16 cellular contexts compared by ENCODE assay signal in genomic region chr11:46371994-46372393, GRCh38. TPM values are rescaled to one million over a fixed set of nuclear protein-coding genes. Genes with fewer than 3 reads are reported as not detected.
DNase-seq lines count a peak whose midpoint lies in the region; TF ChIP-seq lines count a peak whose summit lies in the region.
"Had no signal": no experiment of that assay in that cellular context is flagged by ENCODE, and none has a peak within 500 bp of the region (broad histone marks: within the 10 kb centered on the region; RNA-seq: fewer than 3 reads in every experiment).

No MANE protein-coding gene starts in this region.

- H4K20me1 ChIP-seq in BLaER1, result peaks cover 48% of the 10 kb centered on the region

- H3K36me3 ChIP-seq in A673 (ENCODE audit: insufficient read depth, low read length, poor library complexity, severe bottlenecking) (peaks cover 56% of the 10 kb centered on the region), BLaER1 (peaks cover 94% of the 10 kb centered on the region)

- H3K27ac ChIP-seq in A673 (ENCODE audit: low read depth, low read length, poor library complexity, severe bottlenecking) (peak overlapping the region; percentile 12), BLaER1 (no peak overlapping the region), angular gyrus (ENCODE audit: low read depth, low read length) (peak overlapping the region; percentile 22)
- H3K27ac ChIP-seq: BLaER1 treated with 17β-estradiol and CSF1 and Interleukin-3, amounts not matched to agents 10 nM and 100 nM had no signal

- H3K4me3 ChIP-seq in A673 (ENCODE audit: low read depth, low read length, poor library complexity, severe bottlenecking), result no peak overlapping the region
- H3K4me3 ChIP-seq in BLaER1, result no peak overlapping the region
- H3K4me3 ChIP-seq: BLaER1 treated with 17β-estradiol and CSF1 and Interleukin-3, amounts not matched to agents 10 nM and 100 nM; HAP-1 had no signal

- H3K27me3 ChIP-seq in A673 (replicated peaks; ENCODE audit: insufficient read depth, low read depth, low read length, poor library complexity) (no peaks in the 10 kb centered on the region), BLaER1 (no peaks in the 10 kb centered on the region)
- H3K27me3 ChIP-seq: BLaER1 treated with 17β-estradiol and CSF1 and Interleukin-3, amounts not matched to agents 10 nM and 100 nM had no signal

- peaks cover 11% of the 10 kb centered on the region for H3K4me1 ChIP-seq in A673 (ENCODE audit: insufficient read depth, low read length, poor library complexity, severe bottlenecking)
- H3K4me1 ChIP-seq in BLaER1, result peaks cover 28% of the 10 kb centered on the region

- BruUV-seq in A673 (replicated peaks; lab: Mats Ljungman, UMichigan), result no TSS peak

- POLR2A ChIA-PET in A673 (lab: Charles Lee; ENCODE audit: low non-redundant PET), result no interaction called here

- no peak for TF ChIP-seq CTCF in A673 (conservative IDR thresholded peaks at IDR 0.05; ENCODE audit: low read depth, low read length)

- H3K9ac ChIP-seq in BLaER1, result 0 out of 2 replicates have a peak overlapping the region, but pooled peaks have one; percentile 24

- H3K4me2 ChIP-seq in BLaER1, result no peak overlapping the region
- H3K4me2 ChIP-seq: BLaER1 treated with 17β-estradiol and CSF1 and Interleukin-3, amounts not matched to agents 10 nM and 100 nM had no signal

- DNase-seq in A673 (ENCODE audit: low spot score) (no peak), amygdala (lab: John Stamatoyannopoulos, UW) (no peak), dedifferentiated amniotic fluid mesenchymal stem cell (ENCODE audit: extremely low spot score) (no peak), NCI-H82 treated with DMSO at 0.1 percent for 48 hours (lab: John Stamatoyannopoulos, UW; ENCODE audit: unreplicated experiment) (no peak)
- DNase-seq: CD4-positive, alpha-beta T cell; CD8-positive, alpha-beta memory T cell; DMS53; DMS79 treated with DMSO at 0.1 percent for 48 hours; GF-D8; GOT3; HFFc6 had no signal

- CTCF ChIA-PET in A673 (lab: Charles Lee), result interaction anchor here (0.6 kb wide), 1 partner anchor 94 kb away, joined by 3 read pairs; the partner anchor contains the start of gene CREB3L1

- no peaks in the 10 kb centered on the region for H3K9me3 ChIP-seq in A673 (ENCODE audit: low read depth, low read length, poor library complexity, severe bottlenecking)
- H3K9me3 ChIP-seq in BLaER1, result no peaks in the 10 kb centered on the region
- H3K9me3 ChIP-seq: BLaER1 treated with 17β-estradiol and CSF1 and Interleukin-3, amounts not matched to agents 10 nM and 100 nM; HAP-1 had no signal

- intact Hi-C loops in A673 (cut with micrococcal nuclease; ENCODE audit: unreplicated experiment), result no loop called here

RNA-seq across cellular contexts. Expression of gene MDK, which starts 9.5 kb away (rescaled TPM):
- 252 and 397 TPM in 2 replicates for total RNA-seq in A673 (2021)

RNA-seq across cellular contexts. Expression of gene CHRM4, which starts 19.6 kb away (rescaled TPM):
- 0.68 TPM in 1 of 2 replicates, not detected in the other for total RNA-seq in A673 (2021)
- total RNA-seq: CD8-positive, alpha-beta memory T cell; Daoy; HFFc6 had no signal

RNA-seq across cellular contexts. Expression of gene DGKZ, which starts 24.7 kb away (rescaled TPM):
- total RNA-seq in A673 (2021), result 139 and 145 TPM in 2 replicates
